ENCODE assay signal across 8 cellular contexts in genomic region chr1:241356519-241357365, GRCh38. TPM values are rescaled to one million over a fixed set of nuclear protein-coding genes. Genes with fewer than 3 reads are reported as not detected.
DNase-seq lines count a peak whose midpoint lies in the region; ATAC-seq and TF ChIP-seq lines count a peak whose summit lies in the region.

RGS7 (minus strand) TSS chr1:241357205.

- peaks cover 0 to 7% (median 2%) of the 10 kb centered on the region in 5 donors for H3K9me3 Mint-ChIP-seq in CD8-positive, alpha-beta memory T cell
- no peaks in the 10 kb centered on the region for H3K9me3 Mint-ChIP-seq in dendritic cell treated with granulocyte-macrophage colony-stimulating factor and Interleukin-4, amounts not matched to agents 40 ng/mL and 50 ng/mL, for 4 days
- no peaks in the 10 kb centered on the region for H3K9me3 Mint-ChIP-seq in stimulated activated naive CD8-positive, alpha-beta T cell treated with anti-CD3 and anti-CD28 coated beads, Interleukin-15, Interleukin-2, amounts not matched to agents 100 ng/mL and 50 ng/mL, for 24 hours

- BruUV-seq in Panc1 (replicated peaks; lab: Mats Ljungman, UMichigan) = no TSS peak

- no peak for TF ChIP-seq CTCF in Panc1 (IDR thresholded peaks at IDR 0.05)

- H3K4me3 Mint-ChIP-seq in CD8-positive, alpha-beta memory T cell = peak within 1 kb of the TSS in 5 of 7 donors; percentile 27 to 52 (median 35)
- H3K4me3 Mint-ChIP-seq in dendritic cell treated with granulocyte-macrophage colony-stimulating factor and Interleukin-4, amounts not matched to agents 40 ng/mL and 50 ng/mL, for 4 days = peak within 1 kb of the TSS; percentile 28
- H3K4me3 Mint-ChIP-seq in stimulated activated naive CD8-positive, alpha-beta T cell treated with anti-CD3 and anti-CD28 coated beads, Interleukin-15, Interleukin-2, amounts not matched to agents 100 ng/mL and 50 ng/mL, for 24 hours = peak within 1 kb of the TSS; percentile 49

- intact Hi-C loops in Panc1 (cut with micrococcal nuclease; ENCODE audit: unreplicated experiment) = no loop called here
- intact Hi-C loops in dendritic cell treated with granulocyte-macrophage colony-stimulating factor and Interleukin-4, amounts not matched to agents 40 ng/mL and 50 ng/mL, for 4 days (cut with micrococcal nuclease) = no loop called here

- H3K4me1 ChIP-seq in CD8-positive, alpha-beta memory T cell (ENCODE audit: insufficient read depth, low read length) = no peaks in the 10 kb centered on the region
- no peaks in the 10 kb centered on the region for H3K4me1 ChIP-seq in Panc1 (ENCODE audit: control insufficient read depth, insufficient read depth, low read length)

- H3K36me3 ChIP-seq in CD8-positive, alpha-beta memory T cell (ENCODE audit: insufficient read depth, low read length) = no peaks in the 10 kb centered on the region
- no peaks in the 10 kb centered on the region for H3K36me3 ChIP-seq in Panc1 (ENCODE audit: control insufficient read depth, insufficient read depth, low read length)

- no peak within 1 kb of the TSS for H3K4me3 ChIP-seq in CD8-positive, alpha-beta memory T cell (ENCODE audit: low read length)
- peak within 1 kb of the TSS; percentile 45 to 46 for H3K4me3 ChIP-seq in Panc1 (ENCODE audit: low read depth in 2 of 2, low read length in 2 of 2)

- no peaks in the 10 kb centered on the region for H3K27me3 ChIP-seq in CD8-positive, alpha-beta memory T cell (ENCODE audit: insufficient read depth, low read length, poor library complexity, severe bottlenecking)
- H3K27me3 ChIP-seq in Panc1 (ENCODE audit: control insufficient read depth, insufficient read depth, low read length) = peaks cover 17% of the 10 kb centered on the region

- DNase-seq in CD8-positive, alpha-beta memory T cell = no peak
- DNase-seq in Panc1 (ENCODE audit: low read depth, low spot score) = no peak
- peak; percentile 96 for DNase-seq in left kidney (ENCODE audit: low read depth, low spot score)
- no peak for DNase-seq in activated CD4-positive, CD25-positive, alpha-beta regulatory T cell (lab: John Stamatoyannopoulos, UW)

- CTCF ChIA-PET in CD8-positive, alpha-beta memory T cell (lab: Charles Lee) = no interaction called here
- CTCF ChIA-PET in Panc1 (lab: Charles Lee) = no interaction called here

- in situ Hi-C loops in Panc1 (cut with HindIII; ENCODE audit: low pct_unique_long_range_greater_than_20kb, low sequenced_read_pairs) = no loop called here

- H3K27ac Mint-ChIP-seq in CD8-positive, alpha-beta memory T cell = peak within 1 kb of the TSS in 1 of 8 donors; percentile 12
- H3K27ac Mint-ChIP-seq in dendritic cell treated with granulocyte-macrophage colony-stimulating factor and Interleukin-4, amounts not matched to agents 40 ng/mL and 50 ng/mL, for 4 days = no peak within 1 kb of the TSS
- no peak within 1 kb of the TSS for H3K27ac Mint-ChIP-seq in stimulated activated naive CD8-positive, alpha-beta T cell treated with anti-CD3 and anti-CD28 coated beads, Interleukin-15, Interleukin-2, amounts not matched to agents 100 ng/mL and 50 ng/mL, for 24 hours

- no peaks in the 10 kb centered on the region for H3K36me3 Mint-ChIP-seq in CD8-positive, alpha-beta memory T cell
- H3K36me3 Mint-ChIP-seq in dendritic cell treated with granulocyte-macrophage colony-stimulating factor and Interleukin-4, amounts not matched to agents 40 ng/mL and 50 ng/mL, for 4 days (ENCODE audit: low read depth) = no peaks in the 10 kb centered on the region
- no peaks in the 10 kb centered on the region for H3K36me3 Mint-ChIP-seq in stimulated activated naive CD8-positive, alpha-beta T cell treated with anti-CD3 and anti-CD28 coated beads, Interleukin-15, Interleukin-2, amounts not matched to agents 100 ng/mL and 50 ng/mL, for 24 hours (ENCODE audit: low read depth)

- H3K27me3 Mint-ChIP-seq in CD8-positive, alpha-beta memory T cell = peaks cover 23 to 42% of the 10 kb centered on the region in 2 donors
- H3K27me3 Mint-ChIP-seq in dendritic cell treated with granulocyte-macrophage colony-stimulating factor and Interleukin-4, amounts not matched to agents 40 ng/mL and 50 ng/mL, for 4 days = peaks cover 44% of the 10 kb centered on the region
- H3K27me3 Mint-ChIP-seq in stimulated activated naive CD8-positive, alpha-beta T cell treated with anti-CD3 and anti-CD28 coated beads, Interleukin-15, Interleukin-2, amounts not matched to agents 100 ng/mL and 50 ng/mL, for 24 hours = peaks cover 61% of the 10 kb centered on the region

- H3K27ac ChIP-seq in CD8-positive, alpha-beta memory T cell (ENCODE audit: low read depth, low read length) = no peak within 1 kb of the TSS
- no peak within 1 kb of the TSS for H3K27ac ChIP-seq in Panc1 (ENCODE audit: low read length)

- H3K4me1 Mint-ChIP-seq in CD8-positive, alpha-beta memory T cell = peaks cover 2 to 9% (median 4%) of the 10 kb centered on the region in 3 donors
- H3K4me1 Mint-ChIP-seq in dendritic cell treated with granulocyte-macrophage colony-stimulating factor and Interleukin-4, amounts not matched to agents 40 ng/mL and 50 ng/mL, for 4 days (ENCODE audit: low read depth) = no peaks in the 10 kb centered on the region
- H3K4me1 Mint-ChIP-seq in stimulated activated naive CD8-positive, alpha-beta T cell treated with anti-CD3 and anti-CD28 coated beads, Interleukin-15, Interleukin-2, amounts not matched to agents 100 ng/mL and 50 ng/mL, for 24 hours (ENCODE audit: low read depth) = peaks cover 8% of the 10 kb centered on the region

- ATAC-seq in GM19452 (IDR thresholded peaks at IDR 0.05; ENCODE audit: unreplicated experiment) (peak; percentile 63), HG03520 (IDR thresholded peaks at IDR 0.05; ENCODE audit: unreplicated experiment) (peak; percentile 52), Panc1 (peak; percentile 85)

- POLR2A ChIA-PET in CD8-positive, alpha-beta memory T cell (lab: Charles Lee) = no interaction called here
- POLR2A ChIA-PET in Panc1 (lab: Charles Lee) = no interaction called here

- H3K9me3 ChIP-seq in CD8-positive, alpha-beta memory T cell (ENCODE audit: low read length) = no peaks in the 10 kb centered on the region
- H3K9me3 ChIP-seq in Panc1 (ENCODE audit: control insufficient read depth, insufficient read depth, low read depth, low read length) = no peaks in the 10 kb centered on the region

RNA-seq across cellular contexts. Expression of gene RGS7, which starts in this region (rescaled TPM):
- total RNA-seq in CD8-positive, alpha-beta memory T cell = not detected
- not detected for polyA plus RNA-seq in CD8-positive, alpha-beta memory T cell
- total RNA-seq in Panc1 (2021; ENCODE audit: unreplicated experiment) = 0.10 TPM
- not detected for polyA plus RNA-seq in Panc1 (2012; ENCODE audit: insufficient read length)

Comparison
In these comparisons a context has a peak if more than half of its experiments do, and no peak if none do; other contexts are left out.
1. Peak in ATAC-seq and H3K4me3 ChIP-seq in Panc1; RNA of the gene not detected or under 1 TPM.